25 cellular contexts compared by ENCODE assay signal in the genomic region with DNA sequence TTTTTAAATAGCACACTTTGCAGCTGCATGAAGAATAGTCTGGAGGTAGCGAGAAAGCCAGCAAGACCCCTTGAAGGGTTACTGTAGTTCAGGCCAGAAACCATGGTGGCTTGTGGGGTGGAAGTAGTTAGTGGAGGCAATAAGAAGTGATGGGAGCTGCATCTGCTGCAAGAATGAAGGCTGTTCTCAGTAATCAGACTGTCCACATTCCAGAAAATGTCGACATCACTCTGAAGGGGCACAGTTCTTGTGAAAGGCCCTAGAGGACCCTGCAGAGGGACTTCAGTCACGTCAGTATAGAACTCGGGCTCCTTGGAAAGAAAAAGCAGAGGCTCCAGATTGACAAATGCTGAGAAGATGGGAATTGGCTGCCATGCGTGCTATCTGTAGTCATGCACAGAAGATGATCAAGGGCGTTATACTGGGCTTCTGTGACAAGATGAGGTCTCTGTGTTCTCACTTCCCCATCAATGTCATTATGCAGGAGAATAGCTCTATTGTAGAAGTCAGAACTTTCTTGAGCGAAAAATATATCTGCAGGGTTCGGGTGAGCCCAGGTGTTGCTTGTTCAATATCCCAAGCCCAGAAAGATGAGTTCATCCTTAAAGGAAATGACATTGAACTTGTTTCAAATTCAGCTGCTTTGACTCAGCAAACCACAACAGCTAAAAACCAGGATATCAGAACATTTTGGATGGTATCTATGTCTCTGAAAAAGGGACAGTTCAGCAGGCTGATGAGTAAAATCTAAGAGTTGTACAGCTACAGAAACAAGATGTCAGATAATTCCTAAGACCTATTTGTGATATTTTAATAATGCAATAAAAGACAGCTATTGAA.
DNase-seq lines count a peak whose midpoint lies in the region; ATAC-seq and TF ChIP-seq lines count a peak whose summit lies in the region.
"Had no signal": no experiment of that assay in that cellular context is flagged by ENCODE, and none has a peak within 500 bp of the region (broad histone marks: within the 10 kb centered on the region; RNA-seq: fewer than 3 reads in every experiment).

No MANE protein-coding gene starts in this region.

- H3K23ac ChIP-seq in IMR-90 (ENCODE audit: low read depth, low read length) = 0 out of 2 replicates have a peak overlapping the region, but pooled peaks have one; percentile 12

- peak overlapping the region; percentile 47; the same call in 2 of the 3 replicates for H2BK15ac ChIP-seq in IMR-90 (ENCODE audit: low read depth, low read length)

- 76% methylated on average over 3 of the region's 8 CpGs; no CpG with 5 or more reads in 1 of the 2 experiments for WGBS in IMR-90 (ENCODE audit: extremely low coverage in 2 of 2, insufficient read length in 1 of 2), 2 experiments
- WGBS in mammary epithelial cell (ENCODE audit: low coverage, missing lambda C conversion rate) = 98% methylated on average over 7 of the region's 8 CpGs

- H3K36me3 ChIP-seq in IMR-90 (ENCODE audit: control insufficient read depth, insufficient read depth, low read length) = no peaks in the 10 kb centered on the region
- no peaks in the 10 kb centered on the region for H3K36me3 ChIP-seq in mammary epithelial cell (ENCODE audit: insufficient read depth, low read length)
- H3K36me3 ChIP-seq: MG63, ovary had no signal

- no peak for TF ChIP-seq RAD21 in IMR-90 (IDR thresholded peaks at IDR 0.05; ENCODE audit: low read length)

- no peak overlapping the region for H3K4me3 Mint-ChIP-seq in immature natural killer cell
- H3K4me3 Mint-ChIP-seq: activated T-cell treated with anti-CD3 and anti-CD28 coated beads, Interleukin-2, amount 50 U/mL, for 4 hours; GM23338; naive thymus-derived CD8-positive, alpha-beta T cell; T-cell; type B pancreatic cell had no signal

- CTCF ChIA-PET in IMR-90 (lab: Yijun Ruan, JAX) (interaction anchor here (0.5 to 0.6 kb wide), 2 partner anchors 60 to 75 kb away, joined by 3 read pairs; no protein-coding TSS in a partner anchor), mammary epithelial cell (lab: Charles Lee; ENCODE audit: low non-redundant PET) (no interaction called here)

- H2AK9ac ChIP-seq in IMR-90 (replicated peaks; ENCODE audit: low read depth, low read length, poor library complexity) = no peak overlapping the region

- H3K27ac ChIP-seq in IMR-90 (ENCODE audit: insufficient read depth, low read length) (no peak overlapping the region), mammary epithelial cell (ENCODE audit: insufficient read depth, low read depth, low read length) (peak overlapping the region; percentile 28), caudate nucleus (ENCODE audit: low read depth, low read length) (no peak overlapping the region)
- H3K27ac ChIP-seq: ovary had no signal

- H3K4me2 ChIP-seq in IMR-90 (ENCODE audit: low read depth, low read length) (no peak overlapping the region), mammary epithelial cell (ENCODE audit: insufficient read depth, low read depth, low read length) (peak overlapping the region; percentile 2)
- H3K4me2 ChIP-seq: GM23338 had no signal

- H3K14ac ChIP-seq in IMR-90 (replicated peaks; ENCODE audit: low read depth, low read length) = peak overlapping the region; percentile 57; the same call in 1 of the 2 replicates

- H4K5ac ChIP-seq in IMR-90 (ENCODE audit: low read depth, low read length) = no peak overlapping the region

- no peak for TF ChIP-seq POLR2A in IMR-90 (IDR thresholded peaks at IDR 0.05; ENCODE audit: low read depth, low read length)

- H3K9me3 ChIP-seq in IMR-90 (ENCODE audit: control insufficient read depth, insufficient read depth, low read length) = no peaks in the 10 kb centered on the region
- H3K9me3 ChIP-seq in mammary epithelial cell (replicated peaks; ENCODE audit: insufficient read depth, low read length) = no peaks in the 10 kb centered on the region
- H3K9me3 ChIP-seq: ovary had no signal

- peak overlapping the region; percentile 51 for H2BK5ac ChIP-seq in IMR-90 (ENCODE audit: low read depth, low read length, poor library complexity, severe bottlenecking)

- TF ChIP-seq CTCF in AG10803 (conservative IDR thresholded peaks at IDR 0.05; ENCODE audit: low read length) (no peak), IMR-90 (conservative IDR thresholded peaks at IDR 0.05; ENCODE audit: low read depth, low read length) (no peak), mammary epithelial cell (conservative IDR thresholded peaks at IDR 0.05 in 1 of 2, IDR thresholded peaks at IDR 0.05 in 1 of 2; ENCODE audit: extremely low read depth in 1 of 2, insufficient read depth in 1 of 2, low read depth in 1 of 2, low read length in 2 of 2) (no peak)

- no peaks in the 10 kb centered on the region for H3K36me3 Mint-ChIP-seq in immature natural killer cell
- H3K36me3 Mint-ChIP-seq: naive thymus-derived CD8-positive, alpha-beta T cell; T-cell had no signal

- BruUV-seq in IMR-90 (replicated peaks; lab: Mats Ljungman, UMichigan) (no TSS peak), mammary epithelial cell (replicated peaks; lab: Mats Ljungman, UMichigan) (no TSS peak)

- H3K27me3 ChIP-seq in IMR-90 (ENCODE audit: control insufficient read depth, insufficient read depth, low read length) (no peaks in the 10 kb centered on the region), mammary epithelial cell (ENCODE audit: insufficient read depth, low read length) (no peaks in the 10 kb centered on the region)
- H3K27me3 ChIP-seq: MG63, ovary had no signal

- no peaks in the 10 kb centered on the region for H3K79me2 ChIP-seq in mammary epithelial cell (ENCODE audit: insufficient read depth, low read length)

- H3K4ac ChIP-seq in IMR-90 (ENCODE audit: low read depth, low read length) = peak overlapping the region; percentile 61

- peak overlapping the region; percentile 89; the same call in 1 of the 2 replicates for H2BK20ac ChIP-seq in IMR-90 (ENCODE audit: low read depth, low read length)

- no peak overlapping the region for H3K27ac Mint-ChIP-seq in immature natural killer cell
- H3K27ac Mint-ChIP-seq: GM23338; naive thymus-derived CD8-positive, alpha-beta T cell; T-cell; type B pancreatic cell had no signal

- no peak overlapping the region for H3K4me3 ChIP-seq in AG10803 (ENCODE audit: low read length)
- H3K4me3 ChIP-seq in IMR-90 (ENCODE audit: insufficient read depth, low read depth, low read length) = no peak overlapping the region
- H3K4me3 ChIP-seq in mammary epithelial cell (replicated peaks in 1 of 3; ENCODE audit: insufficient read depth in 1 of 3, low read depth in 2 of 3, low read length in 3 of 3) = no peak overlapping the region
- H3K4me3 ChIP-seq: GM23338, MG63, ovary had no signal

- POLR2A ChIA-PET in IMR-90 (lab: Charles Lee; ENCODE audit: unreplicated experiment) = interaction anchor here (0.5 kb wide), 1 partner anchor 302 kb away, joined by 3 read pairs; no protein-coding TSS in a partner anchor

- 0 out of 2 replicates have a peak overlapping the region, but pooled peaks have one; percentile 27 for H4K91ac ChIP-seq in IMR-90 (ENCODE audit: insufficient read depth, low read depth, low read length)

- peaks cover 0 to 2% (median 0%) of the 10 kb centered on the region in 6 donors for H3K9me3 Mint-ChIP-seq in immature natural killer cell
- H3K9me3 Mint-ChIP-seq: activated T-cell treated with anti-CD3 and anti-CD28 coated beads, Interleukin-2, amount 50 U/mL, for 4 hours; GM23338; T-cell had no signal

- peaks cover 0 to 3% (median 1%) of the 10 kb centered on the region in 3 donors for H3K27me3 Mint-ChIP-seq in immature natural killer cell (ENCODE audit: low read depth in 3 of 3)
- H3K27me3 Mint-ChIP-seq: type B pancreatic cell had no signal

- peak overlapping the region in 1 of 2 experiments; percentile 34; a peak in 1 of 4 replicates for H4K8ac ChIP-seq in IMR-90 (ENCODE audit: low read depth in 2 of 2, low read length in 2 of 2)

- dilution Hi-C loops in IMR-90 (cut with HindIII; ENCODE audit: low sequenced_read_pairs, unreplicated experiment) (no loop called here), mammary epithelial cell (cut with HindIII; ENCODE audit: low sequenced_read_pairs) (no loop called here)

- intact Hi-C loops in IMR-90 (cut with micrococcal nuclease) (no loop called here), mammary epithelial cell (cut with micrococcal nuclease) (no loop called here), Right ventricle myocardium inferior (cut with DNase I) (no loop called here)

- peaks cover 6% of the 10 kb centered on the region for H3K9me1 ChIP-seq in IMR-90 (ENCODE audit: insufficient read depth, low read length)

- no peaks in the 10 kb centered on the region for H3K79me1 ChIP-seq in IMR-90 (ENCODE audit: low read depth in 1 of 2, low read length in 2 of 2)

- no peaks in the 10 kb centered on the region for H3K4me1 Mint-ChIP-seq in immature natural killer cell
- H3K4me1 Mint-ChIP-seq: GM23338 had no signal

- H3K9ac ChIP-seq in IMR-90 (ENCODE audit: low read depth, low read length) (no peak overlapping the region; the same call in 1 of the 2 replicates), mammary epithelial cell (ENCODE audit: insufficient read depth, low read length) (no peak overlapping the region)

- no peak overlapping the region; the same call in 1 of the 2 replicates for H3K18ac ChIP-seq in IMR-90 (ENCODE audit: low read depth, low read length)

- peak overlapping the region; percentile 69; the same call in 1 of the 2 replicates for H2BK120ac ChIP-seq in IMR-90 (ENCODE audit: low read depth, low read length)

- ATAC-seq in IMR-90 (ENCODE audit: low read depth) = no peak
- ATAC-seq in Right ventricle myocardium inferior = no peak
- ATAC-seq: activated T-cell treated with anti-CD3 and anti-CD28 coated beads, Interleukin-2, amount 50 U/mL, for 4 hours; esophagus mucosa; GM23338; naive thymus-derived CD8-positive, alpha-beta T cell; T-cell had no signal

- in situ Hi-C loops in IMR-90 (cut with MboI; ENCODE audit: low sequenced_read_pairs) = no loop called here
- in situ Hi-C loops in mammary epithelial cell (cut with MboI; ENCODE audit: low sequenced_read_pairs in 2 of 2) = no loop called here

- H2AK5ac ChIP-seq in IMR-90 (ENCODE audit: low read depth, low read length) = peak overlapping the region; percentile 37; the same call in 1 of the 2 replicates

- no peak overlapping the region for H3K56ac ChIP-seq in IMR-90 (ENCODE audit: extremely low read depth, insufficient read depth, low read length)

- H2AFZ ChIP-seq in IMR-90 (replicated peaks; ENCODE audit: low read length, poor library complexity) (no peak overlapping the region), mammary epithelial cell (ENCODE audit: low read depth, low read length) (no peak overlapping the region)
- H2AFZ ChIP-seq: GM23338 had no signal

- peak; percentile 51 for DNase-seq in AG10803 (ENCODE audit: low read depth)
- DNase-seq in IMR-90 = peak; percentile 66
- peak; percentile 50 for DNase-seq in mammary epithelial cell
- DNase-seq in kidney tubule cell (ENCODE audit: low spot score) = peak; percentile 66
- DNase-seq in Right ventricle myocardium inferior (ENCODE audit: missing footprints) = no peak
- no peak for DNase-seq in caudate nucleus (lab: John Stamatoyannopoulos, UW)
- no peak for DNase-seq in immature natural killer cell
- no peak for DNase-seq in activated CD4-positive, alpha-beta T cell treated with anti-CD3 and anti-CD28 coated beads, Interleukin-2, amount 50 U/mL, for 1 hour
- DNase-seq: activated CD8-positive, alpha-beta memory T cell treated with anti-CD3 and anti-CD28 coated beads for 24 hours; activated naive CD4-positive, alpha-beta T cell treated with Interleukin-2 at 50 U/mL for 16 hours; activated T-cell treated with anti-CD3 and anti-CD28 coated beads, Interleukin-2, amount 50 U/mL, for 4 hours; amygdala; C1 segment of cervical spinal cord; effector CD4-positive, alpha-beta T cell; MG63; naive thymus-derived CD8-positive, alpha-beta T cell; NCI-H1436 treated with DMSO at 0.1 percent for 48 hours; NCI-H2171; NCI-H526 treated with DMSO at 0.1 percent for 48 hours; ovary; SHP77; T-cell had no signal

- H4K20me1 ChIP-seq in IMR-90 (ENCODE audit: insufficient read depth, low read length) = no peaks in the 10 kb centered on the region
- H4K20me1 ChIP-seq in mammary epithelial cell (ENCODE audit: insufficient read depth, low read length) = no peaks in the 10 kb centered on the region

- H3K4me1 ChIP-seq in IMR-90 (ENCODE audit: control insufficient read depth, insufficient read depth, low read length) (peaks cover 11% of the 10 kb centered on the region), mammary epithelial cell (ENCODE audit: insufficient read depth, low read length) (peaks cover 62% of the 10 kb centered on the region)

Comparison
In these comparisons a context has a peak if more than half of its experiments do, and no peak if none do; other contexts are left out.
1. DNase-seq: peak in AG10803 (single experiment), IMR-90 (single experiment), mammary epithelial cell (single experiment) and kidney tubule cell (single experiment); none in Right ventricle myocardium inferior (single experiment), caudate nucleus (0 of 61), immature natural killer cell (0 of 3) and activated CD4-positive, alpha-beta T cell treated with anti-CD3 and anti-CD28 coated beads, Interleukin-2, amount 50 U/mL, for 1 hour (single experiment).